1 cellular context compared by ENCODE assay signal in the genomic region with DNA sequence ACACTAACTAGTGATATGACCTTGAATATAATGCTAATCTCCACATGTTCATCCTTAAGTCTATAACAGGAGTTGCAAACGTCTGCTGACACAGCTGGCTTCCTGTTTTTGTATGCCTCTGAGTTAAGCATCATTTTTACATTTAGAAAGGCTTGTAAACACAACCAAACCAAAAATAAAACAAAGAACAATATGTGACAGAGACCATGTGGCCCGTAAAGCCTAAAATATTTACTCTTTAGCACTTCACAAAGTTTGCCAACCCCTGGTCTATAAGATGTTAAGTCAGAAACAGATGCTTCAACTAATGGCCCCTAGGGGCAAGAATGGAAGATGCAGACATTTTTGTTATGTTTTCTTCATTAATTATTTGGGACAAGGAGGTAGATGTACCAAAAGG.
TF ChIP-seq lines count a peak whose summit lies in the region.

No MANE protein-coding gene starts in this region.

TF ChIP-seq in GM23338, 12 proteins besides CTCF, POLR2A, EP300 and RAD21 (continued from another document):
- TF ChIP-seq, protein P1, sequence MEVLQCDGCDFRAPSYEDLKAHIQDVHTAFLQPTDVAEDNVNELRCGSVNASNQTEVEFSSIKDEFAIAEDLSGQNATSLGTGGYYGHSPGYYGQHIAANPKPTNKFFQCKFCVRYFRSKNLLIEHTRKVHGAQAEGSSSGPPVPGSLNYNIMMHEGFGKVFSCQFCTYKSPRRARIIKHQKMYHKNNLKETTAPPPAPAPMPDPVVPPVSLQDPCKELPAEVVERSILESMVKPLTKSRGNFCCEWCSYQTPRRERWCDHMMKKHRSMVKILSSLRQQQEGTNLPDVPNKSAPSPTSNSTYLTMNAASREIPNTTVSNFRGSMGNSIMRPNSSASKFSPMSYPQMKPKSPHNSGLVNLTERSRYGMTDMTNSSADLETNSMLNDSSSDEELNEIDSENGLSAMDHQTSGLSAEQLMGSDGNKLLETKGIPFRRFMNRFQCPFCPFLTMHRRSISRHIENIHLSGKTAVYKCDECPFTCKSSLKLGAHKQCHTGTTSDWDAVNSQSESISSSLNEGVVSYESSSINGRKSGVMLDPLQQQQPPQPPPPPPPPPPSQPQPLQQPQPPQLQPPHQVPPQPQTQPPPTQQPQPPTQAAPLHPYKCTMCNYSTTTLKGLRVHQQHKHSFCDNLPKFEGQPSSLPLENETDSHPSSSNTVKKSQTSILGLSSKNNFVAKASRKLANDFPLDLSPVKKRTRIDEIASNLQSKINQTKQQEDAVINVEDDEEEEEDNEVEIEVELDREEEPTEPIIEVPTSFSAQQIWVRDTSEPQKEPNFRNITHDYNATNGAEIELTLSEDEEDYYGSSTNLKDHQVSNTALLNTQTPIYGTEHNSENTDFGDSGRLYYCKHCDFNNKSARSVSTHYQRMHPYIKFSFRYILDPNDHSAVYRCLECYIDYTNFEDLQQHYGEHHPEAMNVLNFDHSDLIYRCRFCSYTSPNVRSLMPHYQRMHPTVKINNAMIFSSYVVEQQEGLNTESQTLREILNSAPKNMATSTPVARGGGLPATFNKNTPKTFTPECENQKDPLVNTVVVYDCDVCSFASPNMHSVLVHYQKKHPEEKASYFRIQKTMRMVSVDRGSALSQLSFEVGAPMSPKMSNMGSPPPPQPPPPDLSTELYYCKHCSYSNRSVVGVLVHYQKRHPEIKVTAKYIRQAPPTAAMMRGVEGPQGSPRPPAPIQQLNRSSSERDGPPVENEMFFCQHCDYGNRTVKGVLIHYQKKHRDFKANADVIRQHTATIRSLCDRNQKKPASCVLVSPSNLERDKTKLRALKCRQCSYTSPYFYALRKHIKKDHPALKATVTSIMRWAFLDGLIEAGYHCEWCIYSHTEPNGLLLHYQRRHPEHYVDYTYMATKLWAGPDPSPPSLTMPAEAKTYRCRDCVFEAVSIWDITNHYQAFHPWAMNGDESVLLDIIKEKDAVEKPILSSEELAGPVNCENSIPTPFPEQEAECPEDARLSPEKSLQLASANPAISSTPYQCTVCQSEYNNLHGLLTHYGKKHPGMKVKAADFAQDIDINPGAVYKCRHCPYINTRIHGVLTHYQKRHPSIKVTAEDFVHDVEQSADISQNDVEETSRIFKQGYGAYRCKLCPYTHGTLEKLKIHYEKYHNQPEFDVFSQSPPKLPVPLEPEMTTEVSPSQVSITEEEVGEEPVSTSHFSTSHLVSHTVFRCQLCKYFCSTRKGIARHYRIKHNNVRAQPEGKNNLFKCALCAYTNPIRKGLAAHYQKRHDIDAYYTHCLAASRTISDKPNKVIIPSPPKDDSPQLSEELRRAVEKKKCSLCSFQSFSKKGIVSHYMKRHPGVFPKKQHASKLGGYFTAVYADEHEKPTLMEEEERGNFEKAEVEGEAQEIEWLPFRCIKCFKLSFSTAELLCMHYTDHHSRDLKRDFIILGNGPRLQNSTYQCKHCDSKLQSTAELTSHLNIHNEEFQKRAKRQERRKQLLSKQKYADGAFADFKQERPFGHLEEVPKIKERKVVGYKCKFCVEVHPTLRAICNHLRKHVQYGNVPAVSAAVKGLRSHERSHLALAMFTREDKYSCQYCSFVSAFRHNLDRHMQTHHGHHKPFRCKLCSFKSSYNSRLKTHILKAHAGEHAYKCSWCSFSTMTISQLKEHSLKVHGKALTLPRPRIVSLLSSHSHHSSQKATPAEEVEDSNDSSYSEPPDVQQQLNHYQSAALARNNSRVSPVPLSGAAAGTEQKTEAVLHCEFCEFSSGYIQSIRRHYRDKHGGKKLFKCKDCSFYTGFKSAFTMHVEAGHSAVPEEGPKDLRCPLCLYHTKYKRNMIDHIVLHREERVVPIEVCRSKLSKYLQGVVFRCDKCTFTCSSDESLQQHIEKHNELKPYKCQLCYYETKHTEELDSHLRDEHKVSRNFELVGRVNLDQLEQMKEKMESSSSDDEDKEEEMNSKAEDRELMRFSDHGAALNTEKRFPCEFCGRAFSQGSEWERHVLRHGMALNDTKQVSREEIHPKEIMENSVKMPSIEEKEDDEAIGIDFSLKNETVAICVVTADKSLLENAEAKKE (CRISPR knock-in tag; IDR thresholded peaks at IDR 0.05), result no peak
- no peak for TF ChIP-seq ETS1 (IDR thresholded peaks at IDR 0.05)
